Comparison of ENCODE assay signal across 16 cellular contexts in genomic region chr15:61118885-61119284, GRCh38.
A peak's percentile ranks its signal among the peaks of the same experiment; 100 is the strongest.
DNase-seq lines count a peak whose midpoint lies in the region; ATAC-seq and TF ChIP-seq lines count a peak whose summit lies in the region.
"Had no signal": no experiment of that assay in that cellular context is flagged by ENCODE, and none has a peak within 500 bp of the region (broad histone marks: within the 10 kb centered on the region; RNA-seq: fewer than 3 reads in every experiment).

No MANE protein-coding gene starts in this region.

- H3K4me3 ChIP-seq in DOHH2 (ENCODE audit: low read length) (no peak overlapping the region), IMR-90 (ENCODE audit: insufficient read depth, low read depth, low read length) (no peak overlapping the region), brain microvascular endothelial cell (ENCODE audit: low read depth, low read length) (no peak overlapping the region), mesendoderm (ENCODE audit: low read length) (no peak overlapping the region)
- H3K4me3 ChIP-seq: hepatocyte, suprapubic skin had no signal

- BruUV-seq in IMR-90 (replicated peaks; lab: Mats Ljungman, UMichigan), result no TSS peak

- H2AK5ac ChIP-seq in IMR-90 (ENCODE audit: low read depth, low read length) (no peak overlapping the region), mesendoderm (ENCODE audit: low read length) (no peak overlapping the region)

- H3K4me1 ChIP-seq in DOHH2 (ENCODE audit: control insufficient read depth, low read length), result no peaks in the 10 kb centered on the region
- H3K4me1 ChIP-seq in IMR-90 (ENCODE audit: control insufficient read depth, insufficient read depth, low read length), result no peaks in the 10 kb centered on the region
- peaks cover 7% of the 10 kb centered on the region for H3K4me1 ChIP-seq in mesendoderm (ENCODE audit: control insufficient read depth, low read depth, low read length)
- H3K4me1 ChIP-seq: suprapubic skin had no signal

- no peak overlapping the region for H2AK9ac ChIP-seq in IMR-90 (replicated peaks; ENCODE audit: low read depth, low read length, poor library complexity)

- no peaks in the 10 kb centered on the region for H3F3A ChIP-seq in DOHH2 (ENCODE audit: control insufficient read depth, insufficient read depth)

- no peak overlapping the region for H3K27ac ChIP-seq in DOHH2 (ENCODE audit: low read depth, low read length)
- no peak overlapping the region for H3K27ac ChIP-seq in IMR-90 (ENCODE audit: insufficient read depth, low read length)
- no peak overlapping the region for H3K27ac ChIP-seq in brain microvascular endothelial cell
- H3K27ac ChIP-seq in mesendoderm (ENCODE audit: low read depth, low read length), result no peak overlapping the region
- H3K27ac ChIP-seq: hepatocyte, suprapubic skin had no signal

- no peak overlapping the region for H4K91ac ChIP-seq in IMR-90 (ENCODE audit: insufficient read depth, low read depth, low read length)

- dilution Hi-C loops in IMR-90 (cut with HindIII; ENCODE audit: low sequenced_read_pairs, unreplicated experiment), result no loop called here

- H3K4me3 Mint-ChIP-seq in activated CD4-positive, alpha-beta memory T cell treated with anti-CD3 and anti-CD28 coated beads for 36 hours, result no peak overlapping the region
- H3K4me3 Mint-ChIP-seq: activated naive CD8-positive, alpha-beta T cell; B cell had no signal

- H3K9me2 ChIP-seq in DOHH2 (replicated peaks; ENCODE audit: control insufficient read depth, low read length), result no peaks in the 10 kb centered on the region

- TF ChIP-seq CTCF in DOHH2 (IDR thresholded peaks at IDR 0.05; ENCODE audit: low read depth, low read length, poor library complexity, severe bottlenecking), result peak; percentile 54
- TF ChIP-seq CTCF in IMR-90 (conservative IDR thresholded peaks at IDR 0.05; ENCODE audit: low read depth, low read length), result 0 out of 2 replicates have a peak, but pooled peaks have one; percentile 3
- peak; percentile 34 for TF ChIP-seq CTCF in brain microvascular endothelial cell (IDR thresholded peaks at IDR 0.05; ENCODE audit: low read depth, low read length, missing control alignments)

- in situ Hi-C loops in IMR-90 (cut with MboI; ENCODE audit: low sequenced_read_pairs), result no loop called here
- in situ Hi-C loops in brain microvascular endothelial cell (cut with HindIII; ENCODE audit: low pct_ligation_motif_present, low sequenced_read_pairs), result no loop called here

- no peaks in the 10 kb centered on the region for H4K20me1 ChIP-seq in DOHH2 (ENCODE audit: control insufficient read depth, insufficient read depth, low read depth, low read length)
- H4K20me1 ChIP-seq in IMR-90 (ENCODE audit: insufficient read depth, low read length), result no peaks in the 10 kb centered on the region

- H4K8ac ChIP-seq in IMR-90 (ENCODE audit: low read depth in 2 of 2, low read length in 2 of 2) (no peak overlapping the region), mesendoderm (ENCODE audit: low read depth, low read length) (no peak overlapping the region)

- no peak overlapping the region for H2BK20ac ChIP-seq in IMR-90 (ENCODE audit: low read depth, low read length)

- TF ChIP-seq RAD21 in IMR-90 (IDR thresholded peaks at IDR 0.05; ENCODE audit: low read length), result no peak

- H3K9me3 Mint-ChIP-seq in activated CD4-positive, alpha-beta memory T cell treated with anti-CD3 and anti-CD28 coated beads for 36 hours, result no peaks in the 10 kb centered on the region

- no peak overlapping the region for H3K4me2 ChIP-seq in DOHH2 (ENCODE audit: low read length)
- no peak overlapping the region for H3K4me2 ChIP-seq in IMR-90 (ENCODE audit: low read depth, low read length)
- H3K4me2 ChIP-seq in mesendoderm (ENCODE audit: low read length), result no peak overlapping the region
- H3K4me2 ChIP-seq: hepatocyte had no signal

- H3K4me1 Mint-ChIP-seq in activated CD4-positive, alpha-beta memory T cell treated with anti-CD3 and anti-CD28 coated beads for 36 hours (ENCODE audit: low read depth), result no peaks in the 10 kb centered on the region
- H3K4me1 Mint-ChIP-seq: B cell had no signal

- no peak for TF ChIP-seq POLR2A in IMR-90 (IDR thresholded peaks at IDR 0.05; ENCODE audit: low read depth, low read length)

- H3K56ac ChIP-seq in IMR-90 (ENCODE audit: extremely low read depth, insufficient read depth, low read length) (no peak overlapping the region), mesendoderm (ENCODE audit: low read length) (no peak overlapping the region)

- H3K79me2 ChIP-seq in DOHH2 (ENCODE audit: control insufficient read depth, low read length) (no peaks in the 10 kb centered on the region), mesendoderm (ENCODE audit: control insufficient read depth, insufficient read depth, low read length) (no peaks in the 10 kb centered on the region)
- H3K79me2 ChIP-seq: hepatocyte had no signal

- intact Hi-C loops in IMR-90 (cut with micrococcal nuclease), result no loop called here
- intact Hi-C loops in activated CD4-positive, alpha-beta memory T cell treated with anti-CD3 and anti-CD28 coated beads for 36 hours (cut with micrococcal nuclease), result no loop called here

- H4K5ac ChIP-seq in IMR-90 (ENCODE audit: low read depth, low read length) (no peak overlapping the region), mesendoderm (ENCODE audit: low read length) (no peak overlapping the region)

- POLR2A ChIA-PET in IMR-90 (lab: Charles Lee; ENCODE audit: unreplicated experiment), result no interaction called here
- POLR2A ChIA-PET in activated CD4-positive, alpha-beta memory T cell treated with anti-CD3 and anti-CD28 coated beads for 36 hours (lab: Charles Lee), result no interaction called here

- H2AFZ ChIP-seq in IMR-90 (replicated peaks; ENCODE audit: low read length, poor library complexity), result no peak overlapping the region
- H2AFZ ChIP-seq: hepatocyte had no signal

- peaks cover 19% of the 10 kb centered on the region for H3K27me3 Mint-ChIP-seq in activated CD4-positive, alpha-beta memory T cell treated with anti-CD3 and anti-CD28 coated beads for 36 hours

- H3K36me3 ChIP-seq in DOHH2 (ENCODE audit: control insufficient read depth, low read length) (no peaks in the 10 kb centered on the region), IMR-90 (ENCODE audit: control insufficient read depth, insufficient read depth, low read length) (no peaks in the 10 kb centered on the region), brain microvascular endothelial cell (replicated peaks) (no peaks in the 10 kb centered on the region), mesendoderm (ENCODE audit: control insufficient read depth, insufficient read depth, low read length) (no peaks in the 10 kb centered on the region)
- H3K36me3 ChIP-seq: suprapubic skin had no signal

- H3K4ac ChIP-seq in IMR-90 (ENCODE audit: low read depth, low read length), result no peak overlapping the region
- H3K4ac ChIP-seq in mesendoderm (ENCODE audit: low read depth, low read length), result no peak overlapping the region

- H3K9me3 ChIP-seq in DOHH2 (ENCODE audit: control insufficient read depth, insufficient read depth, low read length) (no peaks in the 10 kb centered on the region), IMR-90 (ENCODE audit: control insufficient read depth, insufficient read depth, low read length) (no peaks in the 10 kb centered on the region)
- H3K9me3 ChIP-seq: suprapubic skin had no signal

- H3K27me3 ChIP-seq in DOHH2 (ENCODE audit: control insufficient read depth, low read length), result no peaks in the 10 kb centered on the region
- peaks cover 4% of the 10 kb centered on the region; the same call in 1 of the 2 replicates for H3K27me3 ChIP-seq in IMR-90 (ENCODE audit: control insufficient read depth, insufficient read depth, low read length)
- H3K27me3 ChIP-seq in brain microvascular endothelial cell (replicated peaks), result no peaks in the 10 kb centered on the region
- no peaks in the 10 kb centered on the region for H3K27me3 ChIP-seq in mesendoderm (ENCODE audit: insufficient read depth, low read length, poor library complexity)
- H3K27me3 ChIP-seq: hepatocyte, suprapubic skin had no signal

- H3K18ac ChIP-seq in IMR-90 (ENCODE audit: low read depth, low read length) (no peak overlapping the region), mesendoderm (ENCODE audit: low read length) (no peak overlapping the region)

- 68% methylated on average over 6 of the region's 11 CpGs; no CpG with 5 or more reads in 1 of the 2 experiments for WGBS in IMR-90 (ENCODE audit: extremely low coverage in 2 of 2, insufficient read length in 1 of 2), 2 experiments
- no CpG with 5 or more reads among the region's 11 CpGs for WGBS in mesendoderm (ENCODE audit: extremely low coverage, insufficient coverage, low lambda C conversion rate)

- no peaks in the 10 kb centered on the region for H3K79me1 ChIP-seq in IMR-90 (ENCODE audit: low read depth in 1 of 2, low read length in 2 of 2)
- H3K79me1 ChIP-seq in mesendoderm (ENCODE audit: low read length), result no peaks in the 10 kb centered on the region

- no peak overlapping the region for H2BK15ac ChIP-seq in IMR-90 (ENCODE audit: low read depth, low read length)
- no peak overlapping the region for H2BK15ac ChIP-seq in mesendoderm (replicated peaks; ENCODE audit: low read depth)

- no peaks in the 10 kb centered on the region for H3K36me3 Mint-ChIP-seq in activated CD4-positive, alpha-beta memory T cell treated with anti-CD3 and anti-CD28 coated beads for 36 hours
- H3K36me3 Mint-ChIP-seq: activated naive CD8-positive, alpha-beta T cell had no signal

- H3K23ac ChIP-seq in IMR-90 (ENCODE audit: low read depth, low read length) (no peak overlapping the region), mesendoderm (ENCODE audit: low read length) (no peak overlapping the region)

- H3K14ac ChIP-seq in IMR-90 (replicated peaks; ENCODE audit: low read depth, low read length), result no peak overlapping the region

- H2BK5ac ChIP-seq in IMR-90 (ENCODE audit: low read depth, low read length, poor library complexity, severe bottlenecking) (no peak overlapping the region), mesendoderm (ENCODE audit: low read length) (no peak overlapping the region)

- H2BK120ac ChIP-seq in IMR-90 (ENCODE audit: low read depth, low read length), result no peak overlapping the region
- H2BK120ac ChIP-seq in mesendoderm (ENCODE audit: low read depth, low read length), result peak overlapping the region; percentile 62

- H3K27ac Mint-ChIP-seq in activated CD4-positive, alpha-beta memory T cell treated with anti-CD3 and anti-CD28 coated beads for 36 hours, result no peak overlapping the region
- H3K27ac Mint-ChIP-seq: activated naive CD8-positive, alpha-beta T cell; B cell had no signal

- H3K9me1 ChIP-seq in IMR-90 (ENCODE audit: insufficient read depth, low read length), result no peaks in the 10 kb centered on the region

- ATAC-seq in IMR-90 (ENCODE audit: low read depth), result no peak
- ATAC-seq: left lobe of liver had no signal

- CTCF ChIA-PET in IMR-90 (lab: Yijun Ruan, JAX), result no interaction called here
- CTCF ChIA-PET in activated CD4-positive, alpha-beta memory T cell treated with anti-CD3 and anti-CD28 coated beads for 36 hours (lab: Charles Lee), result interaction anchor here (0.6 kb wide), 1 partner anchor 17 kb away, joined by 3 read pairs; no protein-coding TSS in a partner anchor

- no peak overlapping the region for H3K9ac ChIP-seq in IMR-90 (ENCODE audit: low read depth, low read length)
- H3K9ac ChIP-seq in mesendoderm (ENCODE audit: low read length), result no peak overlapping the region

- DNase-seq in IMR-90 (no peak), brain microvascular endothelial cell (no peak), mesendoderm (peak; percentile 57), ureter (ENCODE audit: low spot score) (no peak), NCI-H526 treated with DMSO at 0.1 percent for 48 hours (lab: John Stamatoyannopoulos, UW) (no peak)
- no peak for DNase-seq in activated CD4-positive, CD25-positive, alpha-beta regulatory T cell (lab: John Stamatoyannopoulos, UW)
- DNase-seq in activated CD4-positive, alpha-beta memory T cell treated with anti-CD3 and anti-CD28 coated beads for 36 hours, result no peak
- DNase-seq: DMS79; NCI-H2081 treated with DMSO at 0.1 percent for 48 hours; NK-92 treated with Interleukin-12 subunit alpha and Interleukin-12 subunit beta, amount 100 ng/mL, for 24 hours had no signal

Comparison
In these comparisons a context has a peak if more than half of its experiments do, and no peak if none do; other contexts are left out.
1. CTCF ChIP-seq: peak in every context shown above with its lines; median percentile 54 in DOHH2; 34 in brain microvascular endothelial cell; 3 in IMR-90.